ENCODE assay signal across 1 cellular context in genomic region chr13:75705908-75706307, GRCh38.
TF ChIP-seq lines count a peak whose summit lies in the region.

No MANE protein-coding gene starts in this region.

TF ChIP-seq in endothelial cell of umbilical vein, 7 proteins besides CTCF, POLR2A, EP300 and RAD21 (continued from another document):
- no peak for TF ChIP-seq MAX (IDR thresholded peaks at IDR 0.05; ENCODE audit: insufficient read depth, insufficient read length)
